Comparison of ENCODE assay signal across 31 cellular contexts in genomic region chr13:113338451-113338850, GRCh38. TPM values are rescaled to one million over a fixed set of nuclear protein-coding genes. Genes with fewer than 3 reads are reported as not detected.
"Had no signal": no experiment of that assay in that cellular context is flagged by ENCODE, and none has a peak within 500 bp of the region (broad histone marks: within the 10 kb centered on the region; RNA-seq: fewer than 3 reads in every experiment).

No MANE protein-coding gene starts in this region.

- H3K4me1 Mint-ChIP-seq: activated CD4-positive, alpha-beta T cell treated with anti-CD3 and anti-CD28 coated beads, Interleukin-2, amount 10 ng/mL, durations not matched to agents 24 days and 14 days; activated naive CD8-positive, alpha-beta T cell treated with anti-CD3 and anti-CD28 coated beads for 36 hours; central memory CD8-positive, alpha-beta T cell had no signal

- H3K9me3 ChIP-seq: Peyer's patch had no signal

- H3K27me3 ChIP-seq: brain microvascular endothelial cell, Peyer's patch had no signal

- H3K27ac ChIP-seq: brain microvascular endothelial cell, Peyer's patch, RWPE1, WERI-Rb-1 had no signal

- H3K36me3 ChIP-seq: brain microvascular endothelial cell had no signal

- H3K36me3 Mint-ChIP-seq: activated naive CD8-positive, alpha-beta T cell treated with anti-CD3 and anti-CD28 coated beads for 36 hours had no signal

- DNase-seq: activated CD4-positive, alpha-beta T cell treated with anti-CD3 and anti-CD28 coated beads, Interleukin-2, amount 10 ng/mL, durations not matched to agents 24 days and 14 days; activated CD4-positive, alpha-beta T cell treated with anti-CD3 and anti-CD28 coated beads, Interleukin-2, amount 50 U/mL, for 4 hours; activated CD8-positive, alpha-beta T cell treated with anti-CD3 and anti-CD28 coated beads for 36 hours; activated gamma-delta T cell treated with Interleukin-2 at 50 U/mL for 16 hours; activated naive CD4-positive, alpha-beta T cell treated with anti-CD3 and anti-CD28 coated beads for 36 hours; activated naive CD8-positive, alpha-beta T cell treated with anti-CD3 and anti-CD28 coated beads for 36 hours; activated T-cell treated with anti-CD3 and anti-CD28 coated beads, Interleukin-2, amount 50 U/mL, for 24 hours; amniotic stem cell; brain microvascular endothelial cell; NCI-H1092 treated with DMSO at 0.1 percent for 48 hours; NCI-H1417; NCI-H146; NCI-H187; NCI-H2029 treated with DMSO at 0.1 percent for 48 hours; NCI-H2107; NCI-H2171; NCI-H510A; NCI-H526; NCI-H748 treated with DMSO at 0.1 percent for 48 hours; NK-92 treated with Interleukin-12 subunit alpha and Interleukin-12 subunit beta, amount 100 ng/mL, for 24 hours; PC-3; SW 1271; T-helper 1 cell; T-helper 2 cell; T-helper 9 cell; WERI-Rb-1 had no signal

- ATAC-seq: activated CD8-positive, alpha-beta T cell treated with anti-CD3 and anti-CD28 coated beads for 36 hours; PC-3; Right ventricle myocardium inferior had no signal

- H3K9me3 Mint-ChIP-seq: activated CD4-positive, alpha-beta T cell treated with anti-CD3 and anti-CD28 coated beads, Interleukin-2, amount 10 ng/mL, durations not matched to agents 24 days and 14 days; activated CD8-positive, alpha-beta T cell treated with anti-CD3 and anti-CD28 coated beads for 36 hours; activated naive CD4-positive, alpha-beta T cell treated with anti-CD3 and anti-CD28 coated beads for 36 hours; activated naive CD8-positive, alpha-beta T cell treated with anti-CD3 and anti-CD28 coated beads for 36 hours; activated T-cell treated with anti-CD3 and anti-CD28 coated beads, Interleukin-2, amount 50 U/mL, for 24 hours; central memory CD8-positive, alpha-beta T cell had no signal

- H3K27ac Mint-ChIP-seq: activated CD4-positive, alpha-beta T cell treated with anti-CD3 and anti-CD28 coated beads, Interleukin-2, amount 10 ng/mL, durations not matched to agents 24 days and 14 days; activated CD8-positive, alpha-beta T cell treated with anti-CD3 and anti-CD28 coated beads for 36 hours; activated naive CD4-positive, alpha-beta T cell treated with anti-CD3 and anti-CD28 coated beads for 36 hours; activated naive CD8-positive, alpha-beta T cell treated with anti-CD3 and anti-CD28 coated beads for 36 hours; activated T-cell treated with anti-CD3 and anti-CD28 coated beads, Interleukin-2, amount 50 U/mL, for 24 hours had no signal

- H3K4me1 ChIP-seq: Peyer's patch had no signal

- H3K4me3 ChIP-seq: K562, Peyer's patch had no signal

- H3K27me3 Mint-ChIP-seq: activated CD4-positive, alpha-beta T cell treated with anti-CD3 and anti-CD28 coated beads, Interleukin-2, amount 10 ng/mL, durations not matched to agents 24 days and 14 days had no signal

- H3K4me3 Mint-ChIP-seq: activated CD4-positive, alpha-beta T cell treated with anti-CD3 and anti-CD28 coated beads, Interleukin-2, amount 10 ng/mL, durations not matched to agents 24 days and 14 days; activated CD8-positive, alpha-beta T cell treated with anti-CD3 and anti-CD28 coated beads for 36 hours; activated naive CD4-positive, alpha-beta T cell treated with anti-CD3 and anti-CD28 coated beads for 36 hours; activated naive CD8-positive, alpha-beta T cell treated with anti-CD3 and anti-CD28 coated beads for 36 hours; activated T-cell treated with anti-CD3 and anti-CD28 coated beads, Interleukin-2, amount 50 U/mL, for 24 hours; central memory CD8-positive, alpha-beta T cell had no signal

RNA-seq across cellular contexts. Expression of gene GRTP1, which starts 25.5 kb away (rescaled TPM):
- total RNA-seq: activated CD4-positive, alpha-beta T cell treated with anti-CD3 and anti-CD28 coated beads, Interleukin-2, amount 10 ng/mL, durations not matched to agents 24 days and 14 days; activated CD8-positive, alpha-beta T cell treated with anti-CD3 and anti-CD28 coated beads for 36 hours; activated naive CD8-positive, alpha-beta T cell treated with anti-CD3 and anti-CD28 coated beads for 36 hours had no signal
